In the genomic region with DNA sequence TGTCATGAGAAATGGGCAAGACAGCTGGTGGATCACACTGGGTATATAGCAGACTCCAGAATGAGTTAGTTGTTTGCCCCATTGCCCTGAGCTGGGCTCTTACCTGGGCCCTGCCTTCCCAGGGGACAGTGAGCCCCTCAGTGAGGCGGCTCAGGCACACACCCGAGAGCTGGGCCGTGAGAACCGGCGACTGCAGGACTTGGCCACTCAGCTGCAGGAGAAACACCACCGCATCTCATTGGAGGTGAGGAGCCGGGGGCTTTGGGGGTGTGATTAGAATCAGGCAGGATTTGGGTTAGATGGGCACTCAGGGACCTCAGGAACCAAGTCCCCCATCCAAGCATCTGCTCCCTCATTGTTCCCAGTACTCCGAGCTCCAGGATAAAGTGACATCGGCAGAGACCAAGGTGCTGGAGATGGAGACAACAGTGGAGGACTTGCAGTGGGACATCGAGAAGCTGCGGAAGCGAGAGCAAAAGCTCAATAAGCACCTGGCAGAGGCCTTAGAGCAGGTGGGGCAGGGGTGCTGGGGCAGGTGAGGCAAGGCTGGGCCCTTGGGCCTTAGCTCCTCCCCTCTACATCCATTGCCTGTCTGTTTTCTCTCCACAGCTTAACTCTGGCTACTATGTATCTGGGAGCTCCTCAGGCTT, we compare ENCODE assay signal across 20 cellular contexts.
"Had no signal": no experiment of that assay in that cellular context is flagged by ENCODE, and none has a peak within 500 bp of the region (broad histone marks: within the 10 kb centered on the region; RNA-seq: fewer than 3 reads in every experiment).

No MANE protein-coding gene starts in this region.

- H3K4me3 Mint-ChIP-seq: memory B cell; mesothelial cell of epicardium; nephron progenitor cell; stimulated activated naive B cell treated with anti-CD40 and anti-IgM and Interleukin-4, amounts not matched to agents 10 μg/mL and 1 μg/mL and 100 μg/mL, for 72 hours; stimulated activated naive CD8-positive, alpha-beta T cell treated with anti-CD3 and anti-CD28 coated beads, Interleukin-15, amount 100 ng/mL, for 72 hours had no signal

- H3K27me3 Mint-ChIP-seq: memory B cell; stimulated activated naive B cell treated with anti-CD40 and anti-IgM and Interleukin-4, amounts not matched to agents 10 μg/mL and 1 μg/mL and 100 μg/mL, for 72 hours; stimulated activated naive CD8-positive, alpha-beta T cell treated with anti-CD3 and anti-CD28 coated beads, Interleukin-15, amount 100 ng/mL, for 72 hours had no signal

- H3K27ac Mint-ChIP-seq: memory B cell; mesothelial cell of epicardium; nephron progenitor cell; stimulated activated naive B cell treated with anti-CD40 and anti-IgM and Interleukin-4, amounts not matched to agents 10 μg/mL and 1 μg/mL and 100 μg/mL, for 72 hours had no signal

- DNase-seq: colonic mucosa; dermis blood vessel endothelial cell; esophagus squamous epithelium; foreskin fibroblast; immature natural killer cell; left colon; nephron progenitor cell; sigmoid colon; stimulated activated CD4-positive, alpha-beta T cell treated with anti-CD3 and anti-CD28 coated beads, Interleukin-2, amount 100 ng/mL, for 24 hours; stimulated activated CD4-positive, alpha-beta T cell treated with anti-CD3 and anti-CD28 coated beads, Interleukin-4, amount 100 ng/mL, for 4 hours; stimulated activated naive B cell treated with anti-CD40 and anti-IgM and Interleukin-4, amounts not matched to agents 10 μg/mL and 1 μg/mL and 100 μg/mL, for 72 hours; stimulated activated naive CD8-positive, alpha-beta T cell treated with anti-CD3 and anti-CD28 coated beads, Interleukin-15, amount 100 ng/mL, for 72 hours; testis; upper lobe of right lung had no signal

- H3K9me3 ChIP-seq: colonic mucosa, esophagus squamous epithelium, neutrophil, sigmoid colon, testis, tibial nerve, upper lobe of right lung, vagina had no signal

- H3K4me3 ChIP-seq: colonic mucosa, esophagus squamous epithelium, sigmoid colon, skin epidermis, testis, tibial nerve, upper lobe of right lung, vagina had no signal

- H3K27ac ChIP-seq: colonic mucosa, esophagus squamous epithelium, neutrophil, sigmoid colon, skin epidermis, testis, tibial nerve, upper lobe of right lung, vagina had no signal

- H3K9me3 Mint-ChIP-seq: immature natural killer cell; memory B cell; mesothelial cell of epicardium; nephron progenitor cell; stimulated activated naive B cell treated with anti-CD40 and anti-IgM and Interleukin-4, amounts not matched to agents 10 μg/mL and 1 μg/mL and 100 μg/mL, for 72 hours; stimulated activated naive CD8-positive, alpha-beta T cell treated with anti-CD3 and anti-CD28 coated beads, Interleukin-15, amount 100 ng/mL, for 72 hours had no signal
